In the genomic region with DNA sequence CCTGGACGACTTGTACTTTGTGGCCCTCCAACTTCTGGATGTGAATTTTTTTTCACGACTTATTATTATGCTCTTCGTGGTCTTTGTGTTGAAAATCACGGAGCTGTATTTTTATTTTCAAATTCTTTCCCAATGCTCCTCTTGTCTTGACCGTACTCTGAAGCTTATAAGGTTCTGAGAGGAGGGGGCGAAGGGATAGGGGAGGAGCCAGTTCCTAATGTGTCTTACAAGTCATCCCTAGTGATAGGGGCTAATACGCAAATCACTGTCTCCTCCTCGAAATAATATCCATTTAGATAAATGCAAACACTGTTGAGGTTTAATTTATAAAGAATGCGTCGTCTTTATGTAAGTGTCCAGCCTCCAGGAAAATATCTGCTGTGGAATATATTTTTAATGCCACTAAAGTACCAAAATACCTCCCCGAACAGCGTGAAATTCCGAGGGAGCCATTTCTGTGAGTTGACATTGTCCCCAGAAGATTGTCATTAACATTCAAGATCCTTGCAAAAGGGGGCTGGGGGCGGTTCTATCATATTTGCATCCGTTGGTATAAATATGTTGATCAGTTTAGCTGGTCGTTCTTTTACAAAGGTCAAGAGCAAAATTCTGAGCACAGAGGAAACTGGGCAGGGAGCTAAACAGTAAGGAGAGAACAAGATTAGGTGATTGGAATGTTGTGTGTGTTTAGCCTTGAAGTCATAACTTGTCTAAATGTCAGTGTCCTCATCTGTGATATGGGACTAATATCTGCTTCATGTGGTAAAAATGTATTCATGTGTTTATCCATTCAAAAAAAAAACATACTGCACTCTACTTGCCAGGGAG, we compare ENCODE assay signal across 8 cellular contexts. TPM values are rescaled to one million over a fixed set of nuclear protein-coding genes. Genes with fewer than 3 reads are reported as not detected.
A peak's percentile ranks its signal among the peaks of the same experiment; 100 is the strongest.
DNase-seq lines count a peak whose midpoint lies in the region; ATAC-seq and TF ChIP-seq lines count a peak whose summit lies in the region.

No MANE protein-coding gene starts in this region.

- H3K27ac ChIP-seq in iPS DF 6.9 (ENCODE audit: low read length), result no peak overlapping the region
- no peak overlapping the region for H3K27ac ChIP-seq in skeletal muscle tissue (ENCODE audit: low read depth, low read length)
- no peak overlapping the region for H3K27ac ChIP-seq in CD4-positive, alpha-beta T cell (ENCODE audit: low read depth, low read length)

- CTCF ChIA-PET in activated CD4-positive, alpha-beta memory T cell treated with anti-CD3 and anti-CD28 coated beads, Interleukin-2, amount 10 ng/mL, durations not matched to agents 7 days and 5 days (lab: Charles Lee), result no interaction called here
- CTCF ChIA-PET in CD4-positive, alpha-beta T cell (lab: Charles Lee), result no interaction called here

- no peak for ATAC-seq in CD4-positive, alpha-beta T cell (ENCODE audit: poor library complexity)
- no peak for ATAC-seq in GM21447 (IDR thresholded peaks at IDR 0.05; ENCODE audit: unreplicated experiment)

- DNase-seq in H7 (peak; percentile 64), iPS DF 6.9 (ENCODE audit: low read depth, low spot score) (no peak), NCI-H524 (lab: John Stamatoyannopoulos, UW) (no peak)
- DNase-seq in activated CD4-positive, alpha-beta memory T cell treated with anti-CD3 and anti-CD28 coated beads, Interleukin-2, amount 10 ng/mL, durations not matched to agents 7 days and 5 days, result no peak
- no peak for DNase-seq in CD4-positive, alpha-beta T cell
- DNase-seq in stimulated activated CD4-positive, alpha-beta T cell treated with anti-CD3 and anti-CD28 coated beads, Interleukin-4, amount 100 ng/mL, for 1 hour, result no peak

- no peak for TF ChIP-seq CTCF in CD4-positive, alpha-beta T cell (IDR thresholded peaks at IDR 0.05)

- H3K9me3 ChIP-seq in iPS DF 6.9 (ENCODE audit: control insufficient read depth, insufficient read depth, low read length) (no peaks in the 10 kb centered on the region), skeletal muscle tissue (ENCODE audit: control insufficient read depth in 3 of 3, low read length in 3 of 3) (no peaks in the 10 kb centered on the region)
- H3K9me3 ChIP-seq in CD4-positive, alpha-beta T cell (ENCODE audit: control insufficient read depth, low read length), result no peaks in the 10 kb centered on the region

- H3K4me1 ChIP-seq in iPS DF 6.9 (ENCODE audit: control insufficient read depth, insufficient read depth, low read length), result peaks cover 2% of the 10 kb centered on the region; the same call in 1 of the 2 replicates
- H3K4me1 ChIP-seq in skeletal muscle tissue (ENCODE audit: control insufficient read depth in 3 of 3, insufficient read depth in 3 of 3, low read length in 3 of 3), result peaks cover 15 to 19% (median 17%) of the 10 kb centered on the region in 3 donors

- peaks cover 12% of the 10 kb centered on the region for H3K36me3 Mint-ChIP-seq in activated CD4-positive, alpha-beta memory T cell treated with anti-CD3 and anti-CD28 coated beads, Interleukin-2, amount 10 ng/mL, durations not matched to agents 7 days and 5 days (ENCODE audit: low read depth)
- no peaks in the 10 kb centered on the region for H3K36me3 Mint-ChIP-seq in CD4-positive, alpha-beta T cell (ENCODE audit: low read depth)

- peak overlapping the region; percentile 36 for H3K27ac Mint-ChIP-seq in activated CD4-positive, alpha-beta memory T cell treated with anti-CD3 and anti-CD28 coated beads, Interleukin-2, amount 10 ng/mL, durations not matched to agents 7 days and 5 days
- no peak overlapping the region for H3K27ac Mint-ChIP-seq in CD4-positive, alpha-beta T cell

- H3K27me3 Mint-ChIP-seq in activated CD4-positive, alpha-beta memory T cell treated with anti-CD3 and anti-CD28 coated beads, Interleukin-2, amount 10 ng/mL, durations not matched to agents 7 days and 5 days, result peaks cover 39% of the 10 kb centered on the region
- peaks cover 47% of the 10 kb centered on the region for H3K27me3 Mint-ChIP-seq in CD4-positive, alpha-beta T cell

- H3K4me1 Mint-ChIP-seq in activated CD4-positive, alpha-beta memory T cell treated with anti-CD3 and anti-CD28 coated beads, Interleukin-2, amount 10 ng/mL, durations not matched to agents 7 days and 5 days, result peaks cover 10% of the 10 kb centered on the region
- H3K4me1 Mint-ChIP-seq in CD4-positive, alpha-beta T cell (ENCODE audit: low read depth), result peaks cover 28% of the 10 kb centered on the region

- no peaks in the 10 kb centered on the region for H3K9me3 Mint-ChIP-seq in activated CD4-positive, alpha-beta memory T cell treated with anti-CD3 and anti-CD28 coated beads, Interleukin-2, amount 10 ng/mL, durations not matched to agents 7 days and 5 days
- H3K9me3 Mint-ChIP-seq in CD4-positive, alpha-beta T cell, result no peaks in the 10 kb centered on the region

- H3K4me3 ChIP-seq in H7 (ENCODE audit: insufficient read depth, low read depth, low read length) (peak overlapping the region; percentile 83), iPS DF 6.9 (ENCODE audit: low read length) (peak overlapping the region; percentile 77; the same call in 1 of the 2 replicates), skeletal muscle tissue (ENCODE audit: low read length in 3 of 3) (peak overlapping the region; percentile 66 to 74 (median 69))

- POLR2A ChIA-PET in activated CD4-positive, alpha-beta memory T cell treated with anti-CD3 and anti-CD28 coated beads, Interleukin-2, amount 10 ng/mL, durations not matched to agents 7 days and 5 days (lab: Charles Lee), result no interaction called here
- POLR2A ChIA-PET in CD4-positive, alpha-beta T cell (lab: Charles Lee), result no interaction called here

- no peak overlapping the region for H3K4me3 Mint-ChIP-seq in activated CD4-positive, alpha-beta memory T cell treated with anti-CD3 and anti-CD28 coated beads, Interleukin-2, amount 10 ng/mL, durations not matched to agents 7 days and 5 days
- no peak overlapping the region for H3K4me3 Mint-ChIP-seq in CD4-positive, alpha-beta T cell

- H3K36me3 ChIP-seq in H7 (replicated peaks; ENCODE audit: control insufficient read depth, insufficient read depth, low read length) (no peaks in the 10 kb centered on the region), iPS DF 6.9 (ENCODE audit: control insufficient read depth, insufficient read depth, low read length) (no peaks in the 10 kb centered on the region), skeletal muscle tissue (ENCODE audit: control insufficient read depth in 3 of 3, insufficient read depth in 3 of 3, low read length in 3 of 3) (no peaks in the 10 kb centered on the region)

- peak overlapping the region in 2 of 3 donors; percentile 66 to 72 for H3K9ac ChIP-seq in skeletal muscle tissue (ENCODE audit: low read depth in 1 of 3, low read length in 3 of 3)

- no CpG with 5 or more reads among the region's 16 CpGs for WGBS in iPS DF 6.9 (ENCODE audit: insufficient coverage, insufficient read length)

- H3K27me3 ChIP-seq in H7 (ENCODE audit: control insufficient read depth, insufficient read depth, low read length) (peaks cover 3% of the 10 kb centered on the region; the same call in 1 of the 2 replicates), iPS DF 6.9 (ENCODE audit: control insufficient read depth, insufficient read depth, low read length) (no peaks in the 10 kb centered on the region), skeletal muscle tissue (ENCODE audit: control insufficient read depth in 3 of 3, insufficient read depth in 3 of 3, low read length in 3 of 3) (peaks cover 3 to 41% (median 39%) of the 10 kb centered on the region in 3 donors)
- H3K27me3 ChIP-seq in CD4-positive, alpha-beta T cell (ENCODE audit: control insufficient read depth, insufficient read depth, low read length), result peaks cover 55% of the 10 kb centered on the region

- intact Hi-C loops in CD4-positive, alpha-beta T cell (cut with DNase I, micrococcal nuclease), result no loop called here

RNA-seq across cellular contexts. Expression of a gene that starts 3.7 kb away (rescaled TPM):
- 83.9 and 108 TPM in 2 replicates for total RNA-seq in H7 (2014; rRNA removed; shearing (Covaris generic))
- under 1 TPM; 0.03 TPM for total RNA-seq in activated CD4-positive, alpha-beta memory T cell treated with anti-CD3 and anti-CD28 coated beads, Interleukin-2, amount 10 ng/mL, durations not matched to agents 7 days and 5 days
- 173 TPM for total RNA-seq in skeletal muscle tissue
- under 1 TPM in 1 of 2 experiments, not detected in 1; 0.03 TPM for total RNA-seq in CD4-positive, alpha-beta T cell

Comparison
In these comparisons a context has a peak if more than half of its experiments do, and no peak if none do; other contexts are left out.
1. RNA of a gene that starts 3.7 kb away (total RNA-seq): 173 TPM in skeletal muscle tissue (single experiment) and 83.9 to 108 TPM in H7; 0.03 TPM in CD4-positive, alpha-beta T cell and 0.03 TPM in activated CD4-positive, alpha-beta memory T cell treated with anti-CD3 and anti-CD28 coated beads, Interleukin-2, amount 10 ng/mL, durations not matched to agents 7 days and 5 days; every median in the first group is over 10 times any median in the second.
2. Peak in every context shown above with its lines, with median percentiles within 50 percentile points of each other: H3K4me3 ChIP-seq.